In the genomic region with DNA sequence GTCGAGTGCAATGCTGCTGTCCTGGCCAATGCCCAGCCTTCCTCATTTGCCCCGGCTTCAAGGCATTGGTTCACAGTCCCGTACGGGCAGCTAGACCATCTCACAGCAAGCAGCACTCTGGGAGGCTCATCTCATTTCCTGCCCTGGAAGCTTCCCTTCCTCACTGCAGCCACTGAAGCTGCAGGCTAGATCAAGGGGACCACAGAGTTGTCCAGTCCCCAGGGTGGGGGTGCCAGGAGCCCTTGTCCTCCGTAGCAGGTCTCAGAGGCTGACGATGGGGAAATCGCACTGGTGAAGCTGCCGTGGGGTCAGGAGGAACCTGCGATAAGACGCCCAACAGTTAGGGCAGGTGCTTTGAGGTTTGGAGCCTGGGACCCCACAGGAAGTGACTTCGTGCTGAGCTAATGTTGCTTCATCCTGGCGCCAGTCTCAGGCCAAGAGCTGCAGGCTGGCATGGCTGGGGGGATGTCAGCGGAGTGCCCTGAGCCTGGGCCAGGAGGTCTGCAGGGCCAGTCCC, we compare ENCODE assay signal across 10 cellular contexts. TPM values are rescaled to one million over a fixed set of nuclear protein-coding genes. Genes with fewer than 3 reads are reported as not detected.
DNase-seq lines count a peak whose midpoint lies in the region; ATAC-seq and TF ChIP-seq lines count a peak whose summit lies in the region.
"Had no signal": no experiment of that assay in that cellular context is flagged by ENCODE, and none has a peak within 500 bp of the region (broad histone marks: within the 10 kb centered on the region; RNA-seq: fewer than 3 reads in every experiment).

TSS of gene SPNS3 (plus strand) at position 426 of the 517 bp plus-strand sequence. CDS start at position 454, 28 bp downstream.

- no peak within 1 kb of the TSS for H2AFZ ChIP-seq in GM23248

- H3K27me3 ChIP-seq in DOHH2 (ENCODE audit: control insufficient read depth, low read length), result no peaks in the 10 kb centered on the region
- 0 out of 2 replicates have a peak, but pooled peaks cover 4% of the 10 kb centered on the region for H3K27me3 ChIP-seq in GM23248 (replicated peaks; ENCODE audit: insufficient read depth)

- in situ Hi-C loops in GM23248 (cut with MboI), result no loop called here

- peaks cover 19% of the 10 kb centered on the region for H3K4me1 Mint-ChIP-seq in activated T-cell treated with anti-CD3 and anti-CD28 coated beads, Interleukin-2, amount 50 U/mL, for 4 hours (ENCODE audit: low read depth)
- peaks cover 22 to 38% (median 36%) of the 10 kb centered on the region in 4 donors for H3K4me1 Mint-ChIP-seq in naive thymus-derived CD8-positive, alpha-beta T cell
- H3K4me1 Mint-ChIP-seq in type B pancreatic cell (ENCODE audit: unreplicated experiment), result no peaks in the 10 kb centered on the region

- peak within 1 kb of the TSS; percentile 79 for H3K27ac ChIP-seq in DOHH2 (ENCODE audit: low read depth, low read length)
- no peak within 1 kb of the TSS for H3K27ac ChIP-seq in GM23248

- peak; percentile 74 to 79 for ATAC-seq in activated T-cell treated with anti-CD3 and anti-CD28 coated beads, Interleukin-2, amount 50 U/mL, for 4 hours
- peak; percentile 80 to 88 for ATAC-seq in naive thymus-derived CD8-positive, alpha-beta T cell
- ATAC-seq in GM21576 (IDR thresholded peaks at IDR 0.05; ENCODE audit: unreplicated experiment), result no peak

- H3K4me3 ChIP-seq in DOHH2 (ENCODE audit: low read length), result peak within 1 kb of the TSS; percentile 72
- H3K4me3 ChIP-seq in GM23248, result no peak within 1 kb of the TSS

- H3K9me3 Mint-ChIP-seq in activated T-cell treated with anti-CD3 and anti-CD28 coated beads, Interleukin-2, amount 50 U/mL, for 4 hours, result no peaks in the 10 kb centered on the region
- H3K9me3 Mint-ChIP-seq in naive thymus-derived CD8-positive, alpha-beta T cell, result no peaks in the 10 kb centered on the region
- no peaks in the 10 kb centered on the region for H3K9me3 Mint-ChIP-seq in type B pancreatic cell

- 41 to 47% methylated on average over 12 to 13 of the region's 13 CpGs for WGBS in GM23248 (ENCODE audit: low coverage in 1 of 2, low lambda C conversion rate in 2 of 2, missing lambda C conversion rate in 2 of 2), 2 experiments

- no peaks in the 10 kb centered on the region for H3K27me3 Mint-ChIP-seq in activated T-cell treated with anti-CD3 and anti-CD28 coated beads, Interleukin-2, amount 50 U/mL, for 4 hours (ENCODE audit: low read depth)
- H3K27me3 Mint-ChIP-seq in naive thymus-derived CD8-positive, alpha-beta T cell, result no peaks in the 10 kb centered on the region
- peaks cover 7% of the 10 kb centered on the region for H3K27me3 Mint-ChIP-seq in type B pancreatic cell

- H4K20me1 ChIP-seq in DOHH2 (ENCODE audit: control insufficient read depth, insufficient read depth, low read depth, low read length) (no peaks in the 10 kb centered on the region), GM23248 (ENCODE audit: insufficient read depth) (no peaks in the 10 kb centered on the region)

- POLR2A ChIA-PET in naive thymus-derived CD8-positive, alpha-beta T cell (lab: Charles Lee), result interaction anchor here (0.6 to 1.6 kb wide), 4 partner anchors 52 to 615 kb away, joined by 3 to 5 read pairs (median 4); partner anchors contain the start of genes CYB5D2 and ZZEF1

- peaks cover 69% of the 10 kb centered on the region for H3K4me1 ChIP-seq in DOHH2 (ENCODE audit: control insufficient read depth, low read length)
- H3K4me1 ChIP-seq in GM23248 (ENCODE audit: insufficient read depth), result no peaks in the 10 kb centered on the region

- H3K9me2 ChIP-seq in DOHH2 (replicated peaks; ENCODE audit: control insufficient read depth, low read length), result no peaks in the 10 kb centered on the region
- H3K9me2 ChIP-seq in GM23248 (ENCODE audit: insufficient read depth), result no peaks in the 10 kb centered on the region

- DNase-seq in NOMO-1 treated with dmso at 0.1 percent for 144 hours (lab: John Stamatoyannopoulos, UW; ENCODE audit: unreplicated experiment) (peak; percentile 90), GM23248 (no peak), occipital lobe (lab: John Stamatoyannopoulos, UW) (no peak), type B pancreatic cell (ENCODE audit: extremely low spot score, unreplicated experiment) (no peak)
- no peak for DNase-seq in activated T-cell treated with anti-CD3 and anti-CD28 coated beads, Interleukin-2, amount 50 U/mL, for 4 hours
- peak in 7 of 10 donors; percentile 9 to 50 (median 30) for DNase-seq in naive thymus-derived CD8-positive, alpha-beta T cell
- DNase-seq: DMS79 treated with DMSO at 0.1 percent for 48 hours, NCI-H187 treated with DMSO at 0.1 percent for 48 hours had no signal

- TF ChIP-seq CTCF in DOHH2 (IDR thresholded peaks at IDR 0.05; ENCODE audit: low read depth, low read length, poor library complexity, severe bottlenecking) (no peak), type B pancreatic cell (conservative IDR thresholded peaks at IDR 0.05) (no peak)

- H3K36me3 ChIP-seq in DOHH2 (ENCODE audit: control insufficient read depth, low read length) (no peaks in the 10 kb centered on the region), GM23248 (ENCODE audit: low read depth) (no peaks in the 10 kb centered on the region)

- H3K4me2 ChIP-seq in DOHH2 (ENCODE audit: low read length), result peak within 1 kb of the TSS; percentile 93
- H3K4me2 ChIP-seq in GM23248 (ENCODE audit: unreplicated experiment), result no peak within 1 kb of the TSS

- H3K27ac Mint-ChIP-seq in naive thymus-derived CD8-positive, alpha-beta T cell, result peak within 1 kb of the TSS; percentile 3 to 88 (median 76)
- H3K27ac Mint-ChIP-seq in type B pancreatic cell, result no peak within 1 kb of the TSS

- H3K36me3 Mint-ChIP-seq in activated T-cell treated with anti-CD3 and anti-CD28 coated beads, Interleukin-2, amount 50 U/mL, for 4 hours (ENCODE audit: insufficient read depth), result no peaks in the 10 kb centered on the region
- H3K36me3 Mint-ChIP-seq in naive thymus-derived CD8-positive, alpha-beta T cell, result no peaks in the 10 kb centered on the region
- H3K36me3 Mint-ChIP-seq in type B pancreatic cell, result no peaks in the 10 kb centered on the region

- H3F3A ChIP-seq in DOHH2 (ENCODE audit: control insufficient read depth, insufficient read depth), result peaks cover 21% of the 10 kb centered on the region
- H3F3A ChIP-seq in GM23248 (ENCODE audit: insufficient read depth), result no peaks in the 10 kb centered on the region

- H3K79me2 ChIP-seq in DOHH2 (ENCODE audit: control insufficient read depth, low read length), result peaks cover 5% of the 10 kb centered on the region; the same call in 1 of the 2 replicates
- no peaks in the 10 kb centered on the region for H3K79me2 ChIP-seq in GM23248 (ENCODE audit: insufficient read depth)

- H3K9me3 ChIP-seq in DOHH2 (ENCODE audit: control insufficient read depth, insufficient read depth, low read length) (no peaks in the 10 kb centered on the region), GM23248 (ENCODE audit: low read depth) (no peaks in the 10 kb centered on the region)

- no peak within 1 kb of the TSS for H3K9ac ChIP-seq in GM23248

- peak within 1 kb of the TSS; percentile 71 for H3K4me3 Mint-ChIP-seq in activated T-cell treated with anti-CD3 and anti-CD28 coated beads, Interleukin-2, amount 50 U/mL, for 4 hours
- peak within 1 kb of the TSS; percentile 62 to 81 (median 70) for H3K4me3 Mint-ChIP-seq in naive thymus-derived CD8-positive, alpha-beta T cell
- no peak within 1 kb of the TSS for H3K4me3 Mint-ChIP-seq in type B pancreatic cell

RNA-seq across cellular contexts. Expression of gene SPNS3, which starts in this region (rescaled TPM):
- 1 to 10 TPM; 4.1 to 8.8 (median 6.1) TPM for total RNA-seq in activated T-cell treated with anti-CD3 and anti-CD28 coated beads, Interleukin-2, amount 50 U/mL, for 4 hours
- total RNA-seq in naive thymus-derived CD8-positive, alpha-beta T cell, result 1 to 10 TPM; 4.3 to 6.1 TPM
- 10 to 100 TPM; 11.6 to 18.9 (median 13.7) TPM for polyA plus RNA-seq in naive thymus-derived CD8-positive, alpha-beta T cell
- total RNA-seq in GM23248 (2014; rRNA removed; shearing (Covaris generic)), result not detected in 2 replicates
- polyA plus RNA-seq in GM23248 (2016; fragmentation: Nextera tagmentation; extraction: Ambion mirVana), result not detected in 2 replicates
- total RNA-seq in occipital lobe (0.47 TPM), type B pancreatic cell (ENCODE audit: low replicate concordance) (0.31 and 0.34 TPM in 2 replicates)

Comparison
In these comparisons a context has a peak if more than half of its experiments do, and no peak if none do; other contexts are left out.
1. RNA of gene SPNS3 (polyA plus RNA-seq): 11.6 to 18.9 TPM in naive thymus-derived CD8-positive, alpha-beta T cell; not detected in GM23248; every median in the first group is over 10 times any median in the second.
2. DNase-seq: peak in NOMO-1 treated with dmso at 0.1 percent for 144 hours (single experiment) and naive thymus-derived CD8-positive, alpha-beta T cell (7 of 10); none in activated T-cell treated with anti-CD3 and anti-CD28 coated beads, Interleukin-2, amount 50 U/mL, for 4 hours (single experiment), GM23248 (single experiment), occipital lobe (single experiment) and type B pancreatic cell (single experiment).